ENCODE assay signal across 33 cellular contexts in the genomic region with DNA sequence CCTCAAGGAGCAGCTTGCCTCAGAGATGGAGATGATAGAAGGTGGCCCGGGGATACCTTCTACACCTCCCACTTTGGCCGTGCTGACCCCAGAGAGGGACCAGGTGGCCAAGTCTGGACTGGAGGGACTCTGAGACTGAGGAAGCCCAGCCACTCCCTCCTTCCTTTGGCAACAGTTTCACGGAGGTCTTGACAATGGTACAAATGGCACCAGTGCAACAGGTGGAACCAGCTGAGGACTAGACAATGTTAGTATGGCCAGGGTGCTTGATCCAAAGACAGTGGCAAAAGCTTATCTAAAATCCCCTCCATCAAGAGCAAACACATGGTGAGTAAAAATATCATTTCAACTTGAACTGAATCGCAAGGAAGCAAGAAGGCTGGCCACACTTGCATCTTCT.
"Had no signal": no experiment of that assay in that cellular context is flagged by ENCODE, and none has a peak within 500 bp of the region (broad histone marks: within the 10 kb centered on the region; RNA-seq: fewer than 3 reads in every experiment).

No MANE protein-coding gene starts in this region.

- H3K9me3 Mint-ChIP-seq: activated CD4-positive, alpha-beta memory T cell treated with anti-CD3 and anti-CD28 coated beads, Interleukin-2, amount 10 ng/mL, durations not matched to agents 7 days and 5 days; activated CD4-positive, alpha-beta T cell treated with anti-CD3 and anti-CD28 coated beads, Interleukin-2, amount 10 ng/mL, durations not matched to agents 7 days and 5 days; activated T-cell treated with anti-CD3 and anti-CD28 coated beads, Interleukin-2, amount 50 U/mL, for 4 hours; nephron had no signal

- H3K9me3 ChIP-seq: adrenal gland, colonic mucosa, gastrocnemius medialis, left ventricle myocardium inferior, mucosa of descending colon, neutrophil, stomach, suprapubic skin, transverse colon had no signal

- H3K27ac Mint-ChIP-seq: activated CD4-positive, alpha-beta memory T cell treated with anti-CD3 and anti-CD28 coated beads, Interleukin-2, amount 10 ng/mL, durations not matched to agents 7 days and 5 days; activated CD4-positive, alpha-beta T cell treated with anti-CD3 and anti-CD28 coated beads, Interleukin-2, amount 10 ng/mL, durations not matched to agents 7 days and 5 days; activated T-helper 2 cell treated with anti-CD3 and anti-CD28 coated beads, Interferon-gamma antibody, Interleukin-2, Interleukin-4, amounts not matched to agents 10 μg/mL and 5 μg/mL and 100 μg/mL, durations not matched to agents 14 hours and 24 hours and 36 hours; progenitor cell of endocrine pancreas; T-helper 17 cell had no signal

- H3K4me3 Mint-ChIP-seq: activated CD4-positive, alpha-beta memory T cell treated with anti-CD3 and anti-CD28 coated beads, Interleukin-2, amount 10 ng/mL, durations not matched to agents 7 days and 5 days; activated CD4-positive, alpha-beta T cell treated with anti-CD3 and anti-CD28 coated beads, Interleukin-2, amount 10 ng/mL, durations not matched to agents 7 days and 5 days; activated T-cell treated with anti-CD3 and anti-CD28 coated beads, Interleukin-2, amount 50 U/mL, for 4 hours; brain; nephron; T-helper 17 cell had no signal

- H3K27me3 Mint-ChIP-seq: activated CD4-positive, alpha-beta memory T cell treated with anti-CD3 and anti-CD28 coated beads, Interleukin-2, amount 10 ng/mL, durations not matched to agents 7 days and 5 days; activated CD4-positive, alpha-beta T cell treated with anti-CD3 and anti-CD28 coated beads, Interleukin-2, amount 10 ng/mL, durations not matched to agents 7 days and 5 days; brain; T-helper 17 cell had no signal

- ATAC-seq: activated naive CD4-positive, alpha-beta T cell treated with anti-CD3 and anti-CD28 coated beads, Interleukin-2, amount 50 U/mL, for 72 hours; activated T-cell treated with anti-CD3 and anti-CD28 coated beads, Interleukin-2, amount 50 U/mL, for 4 hours; gastrocnemius medialis; mucosa of descending colon; sciatic nerve; T-helper 17 cell had no signal

- DNase-seq: activated CD4-positive, alpha-beta memory T cell treated with anti-CD3 and anti-CD28 coated beads, Interleukin-2, amount 10 ng/mL, durations not matched to agents 7 days and 5 days; activated CD4-positive, alpha-beta T cell treated with anti-CD3 and anti-CD28 coated beads for 1 hour; activated CD4-positive, alpha-beta T cell treated with anti-CD3 and anti-CD28 coated beads, Interleukin-2, amount 10 ng/mL, durations not matched to agents 7 days and 5 days; activated CD8-positive, alpha-beta memory T cell treated with anti-CD3 and anti-CD28 coated beads, Interleukin-2, amount 50 U/mL, for 48 hours; activated T-cell treated with anti-CD3 and anti-CD28 coated beads, Interleukin-2, amount 50 U/mL, for 4 hours; adrenal gland; aorta; cerebellar nuclear complex; colonic mucosa; dorsolateral prefrontal cortex; effector memory CD4-positive, alpha-beta T cell; erythroblast; gastrocnemius medialis; glutamatergic neuron; left ventricle myocardium inferior; mucosa of descending colon; stimulated activated CD4-positive, alpha-beta T cell treated with anti-CD3 and anti-CD28 coated beads, Interleukin-12 subunit alpha, Interleukin-12 subunit beta, amount 100 ng/mL, for 4 hours; stimulated activated CD4-positive, alpha-beta T cell treated with anti-CD3 and anti-CD28 coated beads, Interleukin-4, amount 100 ng/mL, for 1 hour; stomach; T-helper 17 cell; T1000; transverse colon had no signal

- H3K4me3 ChIP-seq: adrenal gland, cardiac muscle cell, colonic mucosa, dorsolateral prefrontal cortex, gastrocnemius medialis, left ventricle myocardium inferior, lung, mucosa of descending colon, skin epidermis, stomach, suprapubic skin, transverse colon had no signal

- H3K4me1 ChIP-seq: colonic mucosa had no signal

- H3K27ac ChIP-seq: cardiac muscle cell, colonic mucosa, left ventricle myocardium inferior, neutrophil, skin epidermis, suprapubic skin, transverse colon had no signal

- H3K36me3 ChIP-seq: adrenal gland, cardiac muscle cell, colonic mucosa, gastrocnemius medialis, left ventricle myocardium inferior, stomach, suprapubic skin, transverse colon had no signal

- H3K27me3 ChIP-seq: adrenal gland, cardiac muscle cell, colonic mucosa, dorsolateral prefrontal cortex, gastrocnemius medialis, neutrophil, stomach, suprapubic skin, transverse colon had no signal
